2 cellular contexts compared by ENCODE assay signal in the genomic region with DNA sequence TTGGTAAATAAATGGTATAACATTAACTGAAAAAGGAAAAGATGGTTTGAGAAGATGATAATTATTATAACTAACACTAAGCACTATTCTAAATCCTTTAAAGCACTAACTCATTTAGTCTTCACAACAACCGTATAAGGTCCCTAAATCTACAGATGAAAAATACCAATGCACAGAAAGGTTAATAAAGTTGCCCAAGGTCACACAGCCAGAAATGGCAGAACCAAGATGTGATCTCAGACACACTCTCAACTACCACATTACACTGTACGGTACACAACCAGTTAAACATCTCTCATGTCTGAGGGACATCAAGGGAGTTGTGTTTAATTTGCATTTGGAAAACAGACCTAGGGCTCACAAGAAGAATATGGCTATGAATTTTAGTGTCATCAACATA.
TF ChIP-seq lines count a peak whose summit lies in the region.

No MANE protein-coding gene starts in this region.

TF ChIP-seq in IMR-90, 13 proteins besides CTCF, POLR2A, EP300 and RAD21:
- TF ChIP-seq NFE2L2 (IDR thresholded peaks at IDR 0.05; ENCODE audit: low read depth, low read length) (no peak), RFX5 (IDR thresholded peaks at IDR 0.05; ENCODE audit: low read depth, low read length) (no peak), MXI1 (IDR thresholded peaks at IDR 0.05; ENCODE audit: borderline replicate concordance, low read depth, low read length) (no peak), RCOR1 (IDR thresholded peaks at IDR 0.05; ENCODE audit: insufficient replicate concordance, low read length) (no peak), MAZ (IDR thresholded peaks at IDR 0.05; ENCODE audit: borderline replicate concordance, low read depth, low read length) (no peak), MAFK (IDR thresholded peaks at IDR 0.05; ENCODE audit: low read depth, low read length) (no peak)
- TF ChIP-seq, protein P1, sequence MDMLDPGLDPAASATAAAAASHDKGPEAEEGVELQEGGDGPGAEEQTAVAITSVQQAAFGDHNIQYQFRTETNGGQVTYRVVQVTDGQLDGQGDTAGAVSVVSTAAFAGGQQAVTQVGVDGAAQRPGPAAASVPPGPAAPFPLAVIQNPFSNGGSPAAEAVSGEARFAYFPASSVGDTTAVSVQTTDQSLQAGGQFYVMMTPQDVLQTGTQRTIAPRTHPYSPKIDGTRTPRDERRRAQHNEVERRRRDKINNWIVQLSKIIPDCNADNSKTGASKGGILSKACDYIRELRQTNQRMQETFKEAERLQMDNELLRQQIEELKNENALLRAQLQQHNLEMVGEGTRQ (IDR thresholded peaks at IDR 0.05; ENCODE audit: low read depth, low read length) = no peak
TF ChIP-seq in IMR-90: peak in this region for 0.

TF ChIP-seq in GM23338, 12 proteins besides CTCF, POLR2A, EP300 and RAD21:
- no peak for TF ChIP-seq POLR2AphosphoS5 (IDR thresholded peaks at IDR 0.05; ENCODE audit: low read depth)
- TF ChIP-seq STAT1 (IDR thresholded peaks at IDR 0.05; ENCODE audit: unreplicated experiment) = no peak
- TF ChIP-seq CREB1 (CRISPR knock-in tag; IDR thresholded peaks at IDR 0.05; ENCODE audit: low read depth) = no peak
- no peak for TF ChIP-seq NANOG (IDR thresholded peaks at IDR 0.05; ENCODE audit: borderline replicate concordance)
